ENCODE assay signal across 5 cellular contexts in the genomic region with DNA sequence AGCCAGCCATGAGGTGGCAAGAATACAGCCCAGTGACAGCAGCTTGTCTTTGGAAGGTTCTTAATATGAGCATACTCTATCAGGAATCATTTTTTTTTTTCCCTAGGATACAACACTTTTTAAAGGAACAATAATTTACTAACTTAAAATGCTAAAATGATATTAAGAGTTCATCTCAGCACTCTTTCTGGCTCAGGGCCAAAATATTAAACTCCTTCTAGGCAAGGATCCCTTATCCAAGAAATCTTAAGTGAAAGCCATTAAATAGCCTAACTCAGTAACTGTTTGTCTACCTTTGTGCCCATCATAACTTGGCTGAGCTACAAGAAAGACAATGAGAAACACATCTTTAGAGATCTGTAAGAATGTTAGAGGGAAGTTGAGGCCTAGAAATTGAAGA.
"Had no signal": no experiment of that assay in that cellular context is flagged by ENCODE, and none has a peak within 500 bp of the region (broad histone marks: within the 10 kb centered on the region; RNA-seq: fewer than 3 reads in every experiment).

No MANE protein-coding gene starts in this region.

- H3K4me1 Mint-ChIP-seq: GM23338, H9 had no signal

- H3K4me3 ChIP-seq: GM23338 had no signal

- H3K27ac Mint-ChIP-seq: GM23338, H9 had no signal

- H3K9me3 Mint-ChIP-seq: GM23338, H9 had no signal

- H3K4me3 Mint-ChIP-seq: GM23338, H9 had no signal

- DNase-seq: H9, HCEC 1CT, IMR-90, KG1 had no signal
